13 cellular contexts compared by ENCODE assay signal in genomic region chr2:202035941-202036372, GRCh38. TPM values are rescaled to one million over a fixed set of nuclear protein-coding genes. Genes with fewer than 3 reads are reported as not detected.
DNase-seq lines count a peak whose midpoint lies in the region; ATAC-seq and TF ChIP-seq lines count a peak whose summit lies in the region.
"Had no signal": no experiment of that assay in that cellular context is flagged by ENCODE, and none has a peak within 500 bp of the region (broad histone marks: within the 10 kb centered on the region; RNA-seq: fewer than 3 reads in every experiment).

No MANE protein-coding gene starts in this region.

- H3K27me3 Mint-ChIP-seq in HFFc6 (ENCODE audit: insufficient read depth) = 0 out of 2 replicates have a peak, but pooled peaks cover 1% of the 10 kb centered on the region

- no peak for DNase-seq in HFF-Myc (ENCODE audit: extremely low read depth, low read depth)
- DNase-seq in mammary epithelial cell = peak; percentile 52
- peak; percentile 64 for DNase-seq in islet precursor cell
- DNase-seq in stomach = no peak
- no peak for DNase-seq in HFFc6
- DNase-seq in amygdala (lab: John Stamatoyannopoulos, UW) = no peak
- DNase-seq in NCI-H226 = no peak
- DNase-seq: GF-D8, NCI-H1048 had no signal

- peaks cover 17% of the 10 kb centered on the region for H3K4me1 Mint-ChIP-seq in HFFc6 (ENCODE audit: low read depth)

- dilution Hi-C loops in mammary epithelial cell (cut with HindIII; ENCODE audit: low sequenced_read_pairs) = no loop called here

- no peaks in the 10 kb centered on the region for H3K9me3 Mint-ChIP-seq in HFFc6
- H3K9me3 Mint-ChIP-seq: stimulated activated effector memory CD8-positive, alpha-beta T cell treated with anti-CD3 and anti-CD28 coated beads, Interleukin-12 subunit alpha, Interleukin-12 subunit beta, amount 100 ng/mL, for 72 hours had no signal

- ATAC-seq in HG03139 (IDR thresholded peaks at IDR 0.05; ENCODE audit: unreplicated experiment) = no peak
- ATAC-seq: stimulated activated effector memory CD8-positive, alpha-beta T cell treated with anti-CD3 and anti-CD28 coated beads, Interleukin-12 subunit alpha, Interleukin-12 subunit beta, amount 100 ng/mL, for 72 hours had no signal

- no peak for TF ChIP-seq EP300 in stomach (IDR thresholded peaks at IDR 0.05)

- peak overlapping the region; percentile 81 for H3K4me3 ChIP-seq in HFF-Myc (replicated peaks; ENCODE audit: low read depth, low read length)
- H3K4me3 ChIP-seq in mammary epithelial cell (replicated peaks in 1 of 3; ENCODE audit: insufficient read depth in 1 of 3, low read depth in 2 of 3, low read length in 3 of 3) = peak overlapping the region; percentile 29 to 79 (median 71)
- H3K4me3 ChIP-seq in stomach = peak overlapping the region; percentile 76 to 84 (median 78)

- TF ChIP-seq CTCF in HFF-Myc (IDR thresholded peaks at IDR 0.05; ENCODE audit: low read depth, low read length, missing control alignments) (no peak), mammary epithelial cell (conservative IDR thresholded peaks at IDR 0.05 in 1 of 2, IDR thresholded peaks at IDR 0.05 in 1 of 2; ENCODE audit: extremely low read depth in 1 of 2, insufficient read depth in 1 of 2, low read depth in 1 of 2, low read length in 2 of 2) (no peak), stomach (IDR thresholded peaks at IDR 0.05) (no peak), HFFc6 (IDR thresholded peaks at IDR 0.05) (no peak)

- H3K36me3 ChIP-seq in mammary epithelial cell (ENCODE audit: insufficient read depth, low read length) (no peaks in the 10 kb centered on the region), stomach (no peaks in the 10 kb centered on the region)

- H3K9me3 ChIP-seq in mammary epithelial cell (replicated peaks; ENCODE audit: insufficient read depth, low read length) = no peaks in the 10 kb centered on the region
- no peaks in the 10 kb centered on the region for H3K9me3 ChIP-seq in stomach

- WGBS in mammary epithelial cell (ENCODE audit: low coverage, missing lambda C conversion rate) = 0% methylated on average over 6 of the region's 32 CpGs
- WGBS in stomach, 5 donors = 62 to 74% (median 68%) methylated on average over 32 of the region's 32 CpGs

- H2AFZ ChIP-seq in mammary epithelial cell (ENCODE audit: low read depth, low read length) = peak overlapping the region; percentile 74

- H3K27ac ChIP-seq in mammary epithelial cell (ENCODE audit: insufficient read depth, low read depth, low read length) (peak overlapping the region; percentile 58), stomach (peak overlapping the region; percentile 39 to 96 (median 88))

- peak overlapping the region; percentile 96 for H3K4me2 ChIP-seq in mammary epithelial cell (ENCODE audit: insufficient read depth, low read depth, low read length)

- H3K4me1 ChIP-seq in mammary epithelial cell (ENCODE audit: insufficient read depth, low read length) (peaks cover 39% of the 10 kb centered on the region), stomach (peaks cover 33 to 58% (median 46%) of the 10 kb centered on the region in 4 donors)

- intact Hi-C loops in mammary epithelial cell (cut with micrococcal nuclease) (loop anchor here (1.0 to 5.0 kb wide), 4 partner anchors 20 to 254 kb away; partner anchors contain the start of gene ALS2), stomach (cut with DNase I; ENCODE audit: low total_unique reads) (loop anchor here (5.0 kb wide), 1 partner anchor 141 kb away; no protein-coding TSS in a partner anchor)

- H3K27ac Mint-ChIP-seq in HFFc6 = no peak overlapping the region
- H3K27ac Mint-ChIP-seq: stimulated activated effector memory CD8-positive, alpha-beta T cell treated with anti-CD3 and anti-CD28 coated beads, Interleukin-12 subunit alpha, Interleukin-12 subunit beta, amount 100 ng/mL, for 72 hours had no signal

- BruUV-seq in mammary epithelial cell (replicated peaks; lab: Mats Ljungman, UMichigan) = no TSS peak

- no peaks in the 10 kb centered on the region for H4K20me1 ChIP-seq in mammary epithelial cell (ENCODE audit: insufficient read depth, low read length)

- H3K36me3 Mint-ChIP-seq in HFFc6 (ENCODE audit: low read depth) = peaks cover 20% of the 10 kb centered on the region
- H3K36me3 Mint-ChIP-seq: stimulated activated effector memory CD8-positive, alpha-beta T cell treated with anti-CD3 and anti-CD28 coated beads, Interleukin-12 subunit alpha, Interleukin-12 subunit beta, amount 100 ng/mL, for 72 hours had no signal

- in situ Hi-C loops in mammary epithelial cell (cut with MboI; ENCODE audit: low sequenced_read_pairs in 2 of 2) = loop anchor here in 1 of 2 donors (10.0 kb wide), 2 partner anchors 181 to 241 kb away; no protein-coding TSS in a partner anchor

- TF ChIP-seq POLR2A in stomach (IDR thresholded peaks at IDR 0.05) = no peak

- H3K79me2 ChIP-seq in mammary epithelial cell (ENCODE audit: insufficient read depth, low read length) = peaks cover 48% of the 10 kb centered on the region

- no peaks in the 10 kb centered on the region for H3K27me3 ChIP-seq in mammary epithelial cell (ENCODE audit: insufficient read depth, low read length)
- H3K27me3 ChIP-seq in stomach = peaks cover 3 to 54% (median 34%) of the 10 kb centered on the region in 3 donors

- H3K9ac ChIP-seq in mammary epithelial cell (ENCODE audit: insufficient read depth, low read length) = peak overlapping the region; percentile 19

- no peak overlapping the region for H3K4me3 Mint-ChIP-seq in HFFc6
- H3K4me3 Mint-ChIP-seq: stimulated activated effector memory CD8-positive, alpha-beta T cell treated with anti-CD3 and anti-CD28 coated beads, Interleukin-12 subunit alpha, Interleukin-12 subunit beta, amount 100 ng/mL, for 72 hours had no signal

- CTCF ChIA-PET in mammary epithelial cell (lab: Charles Lee; ENCODE audit: low non-redundant PET) = no interaction called here

RNA-seq across cellular contexts. Expression of gene FZD7, which starts 2.3 kb away (rescaled TPM):
- total RNA-seq in mammary epithelial cell (10 to 100 TPM; 21.6 to 66.5 TPM), stomach (10 to 100 TPM in 1 of 5 donors, 1 to 10 TPM in 4; 4.1 to 20.9 (median 7.8) TPM)
- polyA plus RNA-seq in mammary epithelial cell (13.7 TPM), stomach (1 to 10 TPM; 1.7 to 4.6 (median 3.5) TPM)
- 9.8 TPM for polyA minus RNA-seq in mammary epithelial cell
- 100 to 1,000 TPM; 111 to 147 (median 117) TPM for total RNA-seq in HFFc6 (2021; fragmentation: NEBNext Ultra II Directional; extraction: Animal tissue kit (Norgen Biotek cat#: 25700))

RNA-seq across cellular contexts. Expression of gene KIAA2012, which starts 37.1 kb away (rescaled TPM):
- total RNA-seq in mammary epithelial cell = under 1 TPM in 1 of 2 donors, not detected in 1; under 0.01 TPM
- polyA plus RNA-seq in mammary epithelial cell = not detected
- not detected for polyA minus RNA-seq in mammary epithelial cell
- under 1 TPM in 1 of 5 donors, not detected in 4; 0.18 TPM for total RNA-seq in stomach
- under 1 TPM in 1 of 3 donors, not detected in 2; 0.03 TPM for polyA plus RNA-seq in stomach
- under 1 TPM; 0.09 to 0.40 (median 0.26) TPM for total RNA-seq in HFFc6 (2021; fragmentation: NEBNext Ultra II Directional; extraction: Animal tissue kit (Norgen Biotek cat#: 25700))
- total RNA-seq: aorta, mesenteric fat pad had no signal
- polyA plus RNA-seq: aorta had no signal

Comparison
In these comparisons a context has a peak if more than half of its experiments do, and no peak if none do; other contexts are left out.
1. DNase-seq: peak in mammary epithelial cell (single experiment) and islet precursor cell (single experiment); none in HFF-Myc (single experiment), stomach (single experiment), HFFc6 (single experiment), amygdala (0 of 56) and NCI-H226 (single experiment).
2. Peak in every context shown above with its lines, with median percentiles within 50 percentile points of each other: H3K4me3 ChIP-seq.